Comparison of ENCODE assay signal across 8 cellular contexts in the genomic region with DNA sequence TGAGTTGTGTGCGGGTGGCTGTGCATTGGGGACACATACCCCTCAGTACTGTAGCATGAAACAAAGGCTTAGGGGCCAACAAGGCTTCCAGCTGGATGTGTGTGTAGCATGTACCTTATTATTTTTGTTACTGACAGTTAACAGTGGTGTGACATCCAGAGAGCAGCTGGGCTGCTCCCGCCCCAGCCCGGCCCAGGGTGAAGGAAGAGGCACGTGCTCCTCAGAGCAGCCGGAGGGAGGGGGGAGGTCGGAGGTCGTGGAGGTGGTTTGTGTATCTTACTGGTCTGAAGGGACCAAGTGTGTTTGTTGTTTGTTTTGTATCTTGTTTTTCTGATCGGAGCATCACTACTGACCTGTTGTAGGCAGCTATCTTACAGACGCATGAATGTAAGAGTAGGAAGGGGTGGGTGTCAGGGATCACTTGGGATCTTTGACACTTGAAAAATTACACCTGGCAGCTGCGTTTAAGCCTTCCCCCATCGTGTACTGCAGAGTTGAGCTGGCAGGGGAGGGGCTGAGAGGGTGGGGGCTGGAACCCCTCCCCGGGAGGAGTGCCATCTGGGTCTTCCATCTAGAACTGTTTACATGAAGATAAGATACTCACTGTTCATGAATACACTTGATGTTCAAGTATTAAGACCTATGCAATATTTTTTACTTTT. TPM values are rescaled to one million over a fixed set of nuclear protein-coding genes. Genes with fewer than 3 reads are reported as not detected.
DNase-seq lines count a peak whose midpoint lies in the region; ATAC-seq and TF ChIP-seq lines count a peak whose summit lies in the region.

No MANE protein-coding gene starts in this region.

- no peaks in the 10 kb centered on the region; the same call in 1 of the 2 replicates for H3K79me2 ChIP-seq in SU-DHL-6 (ENCODE audit: insufficient read depth, low read length)
- H3K79me2 ChIP-seq in osteoblast (ENCODE audit: insufficient read depth, low read length): peaks cover 22% of the 10 kb centered on the region

- TF ChIP-seq CTCF in SU-DHL-6 (IDR thresholded peaks at IDR 0.05; ENCODE audit: insufficient read depth, low read length, poor library complexity, severe bottlenecking) (no peak), epithelial cell of proximal tubule (conservative IDR thresholded peaks at IDR 0.05; ENCODE audit: low read depth, low read length) (no peak), osteoblast (IDR thresholded peaks at IDR 0.05; ENCODE audit: extremely low read depth, low read depth, low read length) (no peak)

- H3F3A ChIP-seq in SU-DHL-6 (ENCODE audit: insufficient read depth): peaks cover 30% of the 10 kb centered on the region

- H3K27ac ChIP-seq in SU-DHL-6 (ENCODE audit: low read depth, low read length) (peak overlapping the region; percentile 50), osteoblast (ENCODE audit: low read depth, low read length) (peak overlapping the region; percentile 77)

- peaks cover 38% of the 10 kb centered on the region for H3K4me1 ChIP-seq in osteoblast (ENCODE audit: insufficient read depth, low read length)

- H3K4me2 ChIP-seq in SU-DHL-6 (ENCODE audit: low read depth, low read length, poor library complexity, severe bottlenecking) (peak overlapping the region; percentile 68), osteoblast (ENCODE audit: insufficient read depth, low read length) (peak overlapping the region; percentile 95)

- H3K27me3 ChIP-seq in SU-DHL-6 (ENCODE audit: low read length) (no peaks in the 10 kb centered on the region), osteoblast (ENCODE audit: insufficient read depth, low read length) (no peaks in the 10 kb centered on the region)

- H3K9me3 ChIP-seq in SU-DHL-6 (ENCODE audit: insufficient read depth, low read length): no peaks in the 10 kb centered on the region
- no peaks in the 10 kb centered on the region for H3K9me3 ChIP-seq in osteoblast (ENCODE audit: low read depth, low read length)

- peak; percentile 48 for DNase-seq in activated CD4-positive, alpha-beta T cell treated with anti-CD3 and anti-CD28 coated beads for 48 hours
- no peak for DNase-seq in activated CD4-positive, alpha-beta T cell treated with anti-CD3 and anti-CD28 coated beads, Interleukin-2, amount 50 U/mL, for 4 hours
- DNase-seq in epithelial cell of proximal tubule (ENCODE audit: low read depth) (no peak), osteoblast (ENCODE audit: insufficient read length, low spot score, missing footprints) (no peak), D341Med (ENCODE audit: low spot score) (no peak)
- DNase-seq in central memory CD4-positive, alpha-beta T cell: no peak

- H3K36me3 ChIP-seq in SU-DHL-6 (ENCODE audit: low read length): peaks cover 6% of the 10 kb centered on the region
- peaks cover 8% of the 10 kb centered on the region for H3K36me3 ChIP-seq in osteoblast (ENCODE audit: insufficient read depth, low read length)

- H2AFZ ChIP-seq in SU-DHL-6 (ENCODE audit: low read depth, low read length, severe bottlenecking) (no peak overlapping the region), osteoblast (ENCODE audit: low read length) (no peak overlapping the region)

- H3K4me3 ChIP-seq in SU-DHL-6 (ENCODE audit: insufficient read depth, low read length, poor library complexity, severe bottlenecking) (peak overlapping the region; percentile 66), epithelial cell of proximal tubule (ENCODE audit: low read depth, low read length) (peak overlapping the region; percentile 98), osteoblast (ENCODE audit: insufficient read depth, low read length) (peak overlapping the region; percentile 92)

- ATAC-seq in HG03196 (IDR thresholded peaks at IDR 0.05; ENCODE audit: unreplicated experiment): no peak

- no peaks in the 10 kb centered on the region for H4K20me1 ChIP-seq in SU-DHL-6 (ENCODE audit: low read depth, low read length)
- H4K20me1 ChIP-seq in osteoblast (ENCODE audit: insufficient read depth, low read length): peaks cover 17% of the 10 kb centered on the region

- no peaks in the 10 kb centered on the region for H3K9me2 ChIP-seq in SU-DHL-6 (replicated peaks; ENCODE audit: insufficient read depth, low read length)

- H3K9ac ChIP-seq in SU-DHL-6 (ENCODE audit: low read length): peak overlapping the region; percentile 82

RNA-seq across cellular contexts. Expression of gene DDIT4, which starts 1.8 kb away (rescaled TPM):
- 33.6 and 122 TPM in 2 replicates for total RNA-seq in epithelial cell of proximal tubule
- 366 and 522 TPM in 2 replicates for total RNA-seq in osteoblast

RNA-seq across cellular contexts. Expression of gene ASCC1, which starts 59.4 kb away (rescaled TPM):
- total RNA-seq in epithelial cell of proximal tubule (21.4 and 39.0 TPM in 2 replicates), osteoblast (40.2 and 50.1 TPM in 2 replicates)

RNA-seq across cellular contexts. Expression of gene ANAPC16, which starts 59.7 kb away (rescaled TPM):
- total RNA-seq in epithelial cell of proximal tubule (33.7 and 44.2 TPM in 2 replicates), osteoblast (50.7 and 58.0 TPM in 2 replicates)
